7 cellular contexts compared by ENCODE assay signal in the genomic region with DNA sequence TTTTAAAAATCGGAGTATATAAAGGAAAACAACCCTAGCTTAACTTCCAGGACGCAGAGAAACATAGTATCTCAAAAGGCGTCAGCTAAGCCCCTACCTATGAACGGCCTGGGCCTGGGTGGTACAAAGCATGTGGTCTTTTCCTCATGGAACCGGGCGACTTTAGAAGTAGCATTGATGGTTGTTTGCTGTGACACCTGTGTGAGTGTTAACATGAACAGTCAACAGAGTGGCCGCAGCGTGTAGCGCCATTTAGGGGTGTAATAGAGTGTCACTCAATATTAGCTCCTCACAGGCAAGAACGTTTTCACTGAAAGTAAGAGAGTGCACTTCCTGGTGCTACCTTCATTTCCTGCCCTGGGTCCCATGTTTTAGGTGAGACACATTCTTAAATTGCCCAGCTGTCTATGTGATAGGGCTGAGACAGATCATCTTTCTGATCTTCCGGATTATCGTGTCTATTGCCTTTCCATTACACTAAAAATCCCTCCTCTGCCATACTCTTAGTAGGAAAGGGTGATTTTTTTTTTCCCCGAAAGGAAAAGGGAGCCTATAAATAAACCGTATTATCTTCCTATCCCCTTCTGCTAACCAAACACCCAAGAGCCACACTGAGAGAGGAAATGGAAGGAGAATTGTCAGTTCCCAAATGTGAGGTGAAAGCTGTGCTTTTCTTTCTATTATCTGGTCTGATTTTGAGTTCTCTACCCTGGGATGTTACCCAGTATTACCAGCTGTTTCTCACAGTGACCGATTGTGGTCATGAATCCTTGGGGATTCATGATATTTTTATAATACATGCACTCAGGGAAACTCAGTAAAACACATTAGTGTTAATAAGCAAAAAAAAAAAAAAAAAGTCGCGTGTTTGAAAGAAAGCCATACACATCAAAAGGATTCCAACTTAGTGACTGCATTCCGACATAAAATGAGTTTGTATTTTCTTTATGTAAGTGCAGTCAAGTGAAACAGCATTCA. TPM values are rescaled to one million over a fixed set of nuclear protein-coding genes. Genes with fewer than 3 reads are reported as not detected.
DNase-seq lines count a peak whose midpoint lies in the region; ATAC-seq and TF ChIP-seq lines count a peak whose summit lies in the region.

No MANE protein-coding gene starts in this region.

- H3K4me3 ChIP-seq in GM12865 (ENCODE audit: low read depth, low read length): peak overlapping the region; percentile 83
- H3K4me3 ChIP-seq in ectodermal cell (ENCODE audit: insufficient read depth, low read depth, low read length): peak overlapping the region; percentile 98
- H3K4me3 ChIP-seq in subcutaneous abdominal adipose tissue (ENCODE audit: low read depth in 1 of 5, low read length in 5 of 5): peak overlapping the region; percentile 83 to 95 (median 89)

- TF ChIP-seq CTCF in GM12865 (IDR thresholded peaks at IDR 0.05; ENCODE audit: insufficient read depth, low read depth, low read length, missing control alignments): no peak

- H3K9me3 ChIP-seq in ectodermal cell (ENCODE audit: control insufficient read depth, low read length): peaks cover 3% of the 10 kb centered on the region
- H3K9me3 ChIP-seq in subcutaneous abdominal adipose tissue (ENCODE audit: control insufficient read depth in 5 of 5, low read length in 5 of 5): no peaks in the 10 kb centered on the region

- peak overlapping the region; percentile 73 to 98 (median 97) for H3K9ac ChIP-seq in subcutaneous abdominal adipose tissue (ENCODE audit: low read length in 5 of 5)

- H3K27ac ChIP-seq in ectodermal cell (ENCODE audit: insufficient read depth, low read depth, low read length, poor library complexity, severe bottlenecking) (peak overlapping the region; percentile 93), subcutaneous abdominal adipose tissue (ENCODE audit: low read depth, low read length) (peak overlapping the region; percentile 87)

- ATAC-seq in HG02759 (IDR thresholded peaks at IDR 0.05; ENCODE audit: unreplicated experiment): peak; percentile 18

- DNase-seq in GM12865 (ENCODE audit: low read depth) (peak; percentile 88), NCI-H2171 (lab: John Stamatoyannopoulos, UW) (peak; percentile 73), myocyte (ENCODE audit: low read depth) (peak; percentile 54)
- peak; percentile 76 for DNase-seq in activated CD4-positive, alpha-beta T cell treated with anti-CD3 and anti-CD28 coated beads for 48 hours

- H3K27me3 ChIP-seq in ectodermal cell (ENCODE audit: control insufficient read depth, insufficient read depth, low read length, poor library complexity, severe bottlenecking) (no peaks in the 10 kb centered on the region), subcutaneous abdominal adipose tissue (ENCODE audit: control insufficient read depth in 5 of 5, insufficient read depth in 4 of 5, low read length in 5 of 5) (no peaks in the 10 kb centered on the region)

- 16 to 32% methylated on average over 12 to 16 of the region's 18 CpGs for WGBS in ectodermal cell, 2 experiments

- H3K36me3 ChIP-seq in ectodermal cell (ENCODE audit: control insufficient read depth, insufficient read depth, low read length): peaks cover 5% of the 10 kb centered on the region
- peaks cover 0 to under 1% (median 0%) of the 10 kb centered on the region in 5 donors for H3K36me3 ChIP-seq in subcutaneous abdominal adipose tissue (ENCODE audit: control insufficient read depth in 5 of 5, insufficient read depth in 5 of 5, low read length in 5 of 5)

- peaks cover 14% of the 10 kb centered on the region for H3K4me1 ChIP-seq in ectodermal cell (ENCODE audit: control insufficient read depth, insufficient read depth, low read length)
- H3K4me1 ChIP-seq in subcutaneous abdominal adipose tissue (ENCODE audit: control insufficient read depth in 5 of 5, insufficient read depth in 5 of 5, low read length in 5 of 5): peaks cover 7 to 27% (median 26%) of the 10 kb centered on the region in 5 donors

RNA-seq across cellular contexts. Expression of a gene that starts 1.4 kb away (rescaled TPM):
- 89.3 TPM for polyA plus RNA-seq in ectodermal cell (2013, experiment 1 of 4)
- polyA plus RNA-seq in ectodermal cell (2013, experiment 2 of 4): 99.4 TPM
- polyA plus RNA-seq in ectodermal cell (2013, experiment 3 of 4): 66.9 TPM
- 78.0 TPM for polyA plus RNA-seq in ectodermal cell (2013, experiment 4 of 4)
- 85.3 and 99.5 TPM in 2 replicates for total RNA-seq in myocyte
- polyA plus RNA-seq in myocyte (2012): 114 TPM

Comparison
In these comparisons a context has a peak if more than half of its experiments do, and no peak if none do; other contexts are left out.
1. Peak in every context shown above with its lines: DNase-seq, ATAC-seq, H3K4me3 ChIP-seq and H3K27ac ChIP-seq.